8 cellular contexts compared by ENCODE assay signal in genomic region chr17:63699638-63700527, GRCh38. TPM values are rescaled to one million over a fixed set of nuclear protein-coding genes. Genes with fewer than 3 reads are reported as not detected.
DNase-seq lines count a peak whose midpoint lies in the region; ATAC-seq lines count a peak whose summit lies in the region.

Gene LIMD2, minus strand, starts transcription at chr17:63700125. Its CDS starts 827 bp downstream, at chr17:63699298.

- H3K9ac ChIP-seq in mucosa of rectum (ENCODE audit: low read depth in 1 of 2, low read length in 2 of 2) = peak within 1 kb of the TSS; percentile 38 to 54

- H3K4me1 Mint-ChIP-seq in activated CD8-positive, alpha-beta T cell treated with anti-CD3 and anti-CD28 coated beads, Interleukin-2, amount 10 ng/mL, durations not matched to agents 7 days and 5 days (ENCODE audit: low read depth) = peaks cover 64% of the 10 kb centered on the region
- H3K4me1 Mint-ChIP-seq in effector memory CD8-positive, alpha-beta T cell (ENCODE audit: low read depth in 2 of 2) = peaks cover 63 to 66% of the 10 kb centered on the region in 2 donors

- peak within 1 kb of the TSS; percentile 96 for H3K4me3 Mint-ChIP-seq in activated CD8-positive, alpha-beta T cell treated with anti-CD3 and anti-CD28 coated beads, Interleukin-2, amount 10 ng/mL, durations not matched to agents 7 days and 5 days
- peak within 1 kb of the TSS; percentile 98 for H3K4me3 Mint-ChIP-seq in effector memory CD8-positive, alpha-beta T cell

- H3K36me3 ChIP-seq in mucosa of rectum (ENCODE audit: control insufficient read depth in 2 of 2, insufficient read depth in 2 of 2, low read length in 2 of 2) = peaks cover 6 to 7% of the 10 kb centered on the region in 2 donors

- peak within 1 kb of the TSS; percentile 48 to 83 for H3K27ac ChIP-seq in mucosa of rectum (ENCODE audit: low read depth in 2 of 2, low read length in 2 of 2)

- peak within 1 kb of the TSS; percentile 98 for H3K27ac Mint-ChIP-seq in activated CD8-positive, alpha-beta T cell treated with anti-CD3 and anti-CD28 coated beads, Interleukin-2, amount 10 ng/mL, durations not matched to agents 7 days and 5 days
- H3K27ac Mint-ChIP-seq in effector memory CD8-positive, alpha-beta T cell = peak within 1 kb of the TSS; percentile 98 to 99

- DNase-seq in G401 (ENCODE audit: low spot score) (no peak), NCI-H345 (lab: John Stamatoyannopoulos, UW) (peak; percentile 76), SW480 (ENCODE audit: low spot score) (no peak)
- peak; percentile 86 for DNase-seq in activated CD8-positive, alpha-beta T cell treated with anti-CD3 and anti-CD28 coated beads, Interleukin-2, amount 10 ng/mL, durations not matched to agents 7 days and 5 days
- DNase-seq in effector memory CD8-positive, alpha-beta T cell = peak; percentile 71 to 76 (median 76)
- peak; percentile 74 to 77 for DNase-seq in stimulated activated CD8-positive, alpha-beta memory T cell treated with anti-CD3 and anti-CD28 coated beads, Interleukin-7, amount 100 ng/mL, for 1 hour (ENCODE audit: low read depth in 2 of 2)

- H3K27me3 Mint-ChIP-seq in activated CD8-positive, alpha-beta T cell treated with anti-CD3 and anti-CD28 coated beads, Interleukin-2, amount 10 ng/mL, durations not matched to agents 7 days and 5 days (ENCODE audit: low read depth) = no peaks in the 10 kb centered on the region
- H3K27me3 Mint-ChIP-seq in effector memory CD8-positive, alpha-beta T cell = no peaks in the 10 kb centered on the region

- no peaks in the 10 kb centered on the region for H3K27me3 ChIP-seq in mucosa of rectum (ENCODE audit: control insufficient read depth in 2 of 2, insufficient read depth in 2 of 2, low read length in 2 of 2)

- peaks cover 14 to 19% of the 10 kb centered on the region in 2 donors for H3K4me1 ChIP-seq in mucosa of rectum (ENCODE audit: control insufficient read depth in 2 of 2, insufficient read depth in 2 of 2, low read length in 2 of 2)

- H3K9me3 Mint-ChIP-seq in activated CD8-positive, alpha-beta T cell treated with anti-CD3 and anti-CD28 coated beads, Interleukin-2, amount 10 ng/mL, durations not matched to agents 7 days and 5 days (ENCODE audit: insufficient read depth) = no peaks in the 10 kb centered on the region
- H3K9me3 Mint-ChIP-seq in effector memory CD8-positive, alpha-beta T cell = no peaks in the 10 kb centered on the region

- H3K36me3 Mint-ChIP-seq in activated CD8-positive, alpha-beta T cell treated with anti-CD3 and anti-CD28 coated beads, Interleukin-2, amount 10 ng/mL, durations not matched to agents 7 days and 5 days (ENCODE audit: low read depth) = peaks cover 68% of the 10 kb centered on the region
- H3K36me3 Mint-ChIP-seq in effector memory CD8-positive, alpha-beta T cell (ENCODE audit: insufficient read depth) = peaks cover 80% of the 10 kb centered on the region

- peak; percentile 26 for ATAC-seq in HG02759 (IDR thresholded peaks at IDR 0.05; ENCODE audit: unreplicated experiment)
- peak; percentile 29 for ATAC-seq in activated CD8-positive, alpha-beta T cell treated with anti-CD3 and anti-CD28 coated beads, Interleukin-2, amount 10 ng/mL, durations not matched to agents 7 days and 5 days
- peak; percentile 29 for ATAC-seq in effector memory CD8-positive, alpha-beta T cell (replicated peaks)

- in situ Hi-C loops in G401 (cut with HindIII; ENCODE audit: low sequenced_read_pairs) = no loop called here

- CTCF ChIA-PET in activated CD8-positive, alpha-beta T cell treated with anti-CD3 and anti-CD28 coated beads, Interleukin-2, amount 10 ng/mL, durations not matched to agents 7 days and 5 days (lab: Charles Lee) = no interaction called here

- no peaks in the 10 kb centered on the region for H3K9me3 ChIP-seq in mucosa of rectum (ENCODE audit: control insufficient read depth in 2 of 2, low read length in 2 of 2)

- H3K4me3 ChIP-seq in mucosa of rectum (ENCODE audit: low read length in 2 of 2) = peak within 1 kb of the TSS; percentile 60 to 67

- POLR2A ChIA-PET in activated CD8-positive, alpha-beta T cell treated with anti-CD3 and anti-CD28 coated beads, Interleukin-2, amount 10 ng/mL, durations not matched to agents 7 days and 5 days (lab: Charles Lee) = interaction anchor here (0.6 to 7.7 kb wide), 7 partner anchors 10 to 73 kb away, joined by 3 to 150 read pairs (median 21); partner anchors contain the start of genes CCDC47, DDX42 and STRADA

RNA-seq across cellular contexts. Expression of gene LIMD2, which starts in this region (rescaled TPM):
- total RNA-seq in G401 (2014; rRNA removed; shearing (Covaris generic)) = 51.6 and 72.5 TPM in 2 replicates
- 100 to 1,000 TPM; 308 to 309 TPM for total RNA-seq in activated CD8-positive, alpha-beta T cell treated with anti-CD3 and anti-CD28 coated beads, Interleukin-2, amount 10 ng/mL, durations not matched to agents 7 days and 5 days

Comparison
In these comparisons a context has a peak if more than half of its experiments do, and no peak if none do; other contexts are left out.
1. DNase-seq: peak in NCI-H345 (single experiment), activated CD8-positive, alpha-beta T cell treated with anti-CD3 and anti-CD28 coated beads, Interleukin-2, amount 10 ng/mL, durations not matched to agents 7 days and 5 days (single experiment), effector memory CD8-positive, alpha-beta T cell (3 of 3) and stimulated activated CD8-positive, alpha-beta memory T cell treated with anti-CD3 and anti-CD28 coated beads, Interleukin-7, amount 100 ng/mL, for 1 hour (2 of 2); none in G401 (single experiment) and SW480 (single experiment).
2. Peak in every context shown above with its lines, with median percentiles within 50 percentile points of each other: ATAC-seq.